ENCODE assay signal across 22 cellular contexts in genomic region chr6:54473328-54473727, GRCh38.
DNase-seq lines count a peak whose midpoint lies in the region; ATAC-seq, FAIRE-seq and TF ChIP-seq lines count a peak whose summit lies in the region.
"Had no signal": no experiment of that assay in that cellular context is flagged by ENCODE, and none has a peak within 500 bp of the region (broad histone marks: within the 10 kb centered on the region; RNA-seq: fewer than 3 reads in every experiment).

No MANE protein-coding gene starts in this region.

- TF ChIP-seq POLR2A in breast epithelium (IDR thresholded peaks at IDR 0.05) (no peak), H1 (IDR thresholded peaks at IDR 0.05; ENCODE audit: control extremely low read depth in 1 of 2, low read depth in 2 of 2, low read length in 2 of 2) (no peak)

- no peaks in the 10 kb centered on the region for H4K20me1 ChIP-seq in mammary epithelial cell (ENCODE audit: insufficient read depth, low read length)
- H4K20me1 ChIP-seq in H1 (replicated peaks in 1 of 2; ENCODE audit: control insufficient read depth in 1 of 2, insufficient read depth in 2 of 2, low read length in 2 of 2), result no peaks in the 10 kb centered on the region

- no peak overlapping the region for H4K8ac ChIP-seq in H1 (ENCODE audit: extremely low read depth, insufficient read depth, low read length)
- no peak overlapping the region for H4K8ac ChIP-seq in mesendoderm (ENCODE audit: low read depth, low read length)

- no peak overlapping the region for H3K27ac Mint-ChIP-seq in activated CD4-positive, alpha-beta memory T cell treated with anti-CD3 and anti-CD28 coated beads, Interleukin-2, amount 10 ng/mL, durations not matched to agents 7 days and 5 days
- H3K27ac Mint-ChIP-seq: B cell had no signal

- H2BK5ac ChIP-seq in H1 (ENCODE audit: low read depth, low read length), result no peak overlapping the region
- H2BK5ac ChIP-seq in mesendoderm (ENCODE audit: low read length), result no peak overlapping the region

- H3K9me3 ChIP-seq in mammary epithelial cell (replicated peaks; ENCODE audit: insufficient read depth, low read length) (no peaks in the 10 kb centered on the region), breast epithelium (no peaks in the 10 kb centered on the region), H1 (ENCODE audit: insufficient read depth in 2 of 2, low read depth in 1 of 2, low read length in 1 of 2) (no peaks in the 10 kb centered on the region)
- H3K9me3 ChIP-seq: MG63 had no signal

- no peak for ATAC-seq in GM21447 (IDR thresholded peaks at IDR 0.05; ENCODE audit: unreplicated experiment)

- no peak overlapping the region for H4K5ac ChIP-seq in H1 (ENCODE audit: insufficient read length, low read depth, low read length)
- H4K5ac ChIP-seq in mesendoderm (ENCODE audit: low read length), result no peak overlapping the region

- TF ChIP-seq RAD21 in H1 (IDR thresholded peaks at IDR 0.05 in 1 of 2, conservative IDR thresholded peaks at IDR 0.05 in 1 of 2; ENCODE audit: low read depth in 2 of 2, low read length in 2 of 2), result no peak

- 76% methylated on average over 3 of the region's 4 CpGs for WGBS in mammary epithelial cell (ENCODE audit: low coverage, missing lambda C conversion rate)
- WGBS in H1 (ENCODE audit: extremely low coverage in 1 of 2, insufficient coverage in 1 of 2, insufficient read length in 1 of 2, insufficient replicate concordance in 2 of 2, low coverage in 1 of 2, low lambda C conversion rate in 2 of 2, missing lambda C conversion rate in 1 of 2), 2 experiments, result 93% methylated on average over 4 of the region's 4 CpGs; no CpG with 5 or more reads in 1 of the 2 experiments
- WGBS in mesendoderm (ENCODE audit: extremely low coverage, insufficient coverage, low lambda C conversion rate), result no CpG with 5 or more reads among the region's 4 CpGs

- intact Hi-C loops in mammary epithelial cell (cut with micrococcal nuclease), result no loop called here
- intact Hi-C loops in breast epithelium (cut with DNase I; ENCODE audit: low total_unique reads), result no loop called here

- H3K14ac ChIP-seq in H1 (ENCODE audit: insufficient read length), result no peak overlapping the region

- H3K27ac ChIP-seq in mammary epithelial cell (ENCODE audit: insufficient read depth, low read depth, low read length), result no peak overlapping the region
- no peak overlapping the region for H3K27ac ChIP-seq in breast epithelium
- H3K27ac ChIP-seq in H1 (ENCODE audit: low read depth, low read length), result no peak overlapping the region
- no peak overlapping the region for H3K27ac ChIP-seq in mesendoderm (ENCODE audit: low read depth, low read length)
- H3K27ac ChIP-seq: 22Rv1 had no signal

- no peak overlapping the region for H2AK5ac ChIP-seq in H1 (ENCODE audit: low read depth, low read length)
- H2AK5ac ChIP-seq in mesendoderm (ENCODE audit: low read length), result no peak overlapping the region

- peak overlapping the region; percentile 14 for H3K4me2 ChIP-seq in mammary epithelial cell (ENCODE audit: insufficient read depth, low read depth, low read length)
- H3K4me2 ChIP-seq in H1 (ENCODE audit: insufficient read depth in 1 of 2, low read depth in 2 of 2, low read length in 2 of 2), result no peak overlapping the region
- no peak overlapping the region for H3K4me2 ChIP-seq in mesendoderm (ENCODE audit: low read length)

- H3K9ac ChIP-seq in mammary epithelial cell (ENCODE audit: insufficient read depth, low read length), result no peak overlapping the region
- no peak overlapping the region for H3K9ac ChIP-seq in H1 (replicated peaks in 1 of 4; ENCODE audit: extremely low read depth in 1 of 4, low read depth in 3 of 4, low read length in 3 of 4)
- H3K9ac ChIP-seq in mesendoderm (ENCODE audit: low read length), result no peak overlapping the region

- H3K4ac ChIP-seq in H1 (replicated peaks; ENCODE audit: insufficient read length, low read depth, low read length) (no peak overlapping the region), mesendoderm (ENCODE audit: low read depth, low read length) (no peak overlapping the region)

- H3K56ac ChIP-seq in H1 (replicated peaks; ENCODE audit: insufficient read length, low read depth, low read length) (no peak overlapping the region), mesendoderm (ENCODE audit: low read length) (no peak overlapping the region)

- H3K79me2 ChIP-seq in mammary epithelial cell (ENCODE audit: insufficient read depth, low read length) (no peaks in the 10 kb centered on the region), H1 (ENCODE audit: control insufficient read depth in 1 of 2, insufficient read depth in 2 of 2, low read length in 2 of 2) (no peaks in the 10 kb centered on the region), mesendoderm (ENCODE audit: control insufficient read depth, insufficient read depth, low read length) (no peaks in the 10 kb centered on the region)

- TF ChIP-seq EP300 in H1 (IDR thresholded peaks at IDR 0.05; ENCODE audit: borderline replicate concordance in 1 of 2, low read depth in 2 of 2, low read length in 2 of 2), result no peak

- H4K91ac ChIP-seq in H1 (replicated peaks; ENCODE audit: insufficient read length, low read length), result no peak overlapping the region

- no peak overlapping the region for H2BK15ac ChIP-seq in H1 (ENCODE audit: low read length)
- no peak overlapping the region for H2BK15ac ChIP-seq in mesendoderm (replicated peaks; ENCODE audit: low read depth)

- no peak overlapping the region for H2BK12ac ChIP-seq in H1 (ENCODE audit: low read depth, low read length)

- H2BK20ac ChIP-seq in H1 (ENCODE audit: low read length), result no peak overlapping the region

- H3K27me3 ChIP-seq in mammary epithelial cell (ENCODE audit: insufficient read depth, low read length) (no peaks in the 10 kb centered on the region), breast epithelium (no peaks in the 10 kb centered on the region), H1 (replicated peaks in 1 of 4; ENCODE audit: control insufficient read depth in 3 of 4, extremely low read depth in 1 of 4, insufficient read depth in 3 of 4, low read length in 3 of 4) (no peaks in the 10 kb centered on the region), mesendoderm (ENCODE audit: insufficient read depth, low read length, poor library complexity) (no peaks in the 10 kb centered on the region)
- H3K27me3 ChIP-seq: MG63 had no signal

- H3K9me3 Mint-ChIP-seq in activated CD4-positive, alpha-beta memory T cell treated with anti-CD3 and anti-CD28 coated beads, Interleukin-2, amount 10 ng/mL, durations not matched to agents 7 days and 5 days, result peaks cover 2% of the 10 kb centered on the region

- H3K4me3 ChIP-seq in mammary epithelial cell (replicated peaks in 1 of 3; ENCODE audit: insufficient read depth in 1 of 3, low read depth in 2 of 3, low read length in 3 of 3), result no peak overlapping the region
- H3K4me3 ChIP-seq in breast epithelium, result no peak overlapping the region
- no peak overlapping the region for H3K4me3 ChIP-seq in H1 (ENCODE audit: extremely low read depth in 1 of 4, insufficient read depth in 2 of 4, low read depth in 3 of 4, low read length in 4 of 4)
- no peak overlapping the region for H3K4me3 ChIP-seq in mesendoderm (ENCODE audit: low read length)
- H3K4me3 ChIP-seq: MG63 had no signal

- no peak for FAIRE-seq in H1 (lab: Jason Lieb, UNC)
- FAIRE-seq: GM12891, HTR-8/SVneo had no signal

- no peak overlapping the region for H3K23ac ChIP-seq in H1 (ENCODE audit: insufficient read length)
- H3K23ac ChIP-seq in mesendoderm (ENCODE audit: low read length), result no peak overlapping the region

- H3K4me1 ChIP-seq in mammary epithelial cell (ENCODE audit: insufficient read depth, low read length), result no peaks in the 10 kb centered on the region
- no peaks in the 10 kb centered on the region for H3K4me1 ChIP-seq in breast epithelium
- H3K4me1 ChIP-seq in H1 (replicated peaks in 1 of 4; ENCODE audit: control insufficient read depth in 3 of 4, insufficient read depth in 4 of 4, low read length in 3 of 4), result peaks cover 0 to 6% (median 0%) of the 10 kb centered on the region in 4 experiments; a peak in 1 of 7 replicates
- H3K4me1 ChIP-seq in mesendoderm (ENCODE audit: control insufficient read depth, low read depth, low read length), result no peaks in the 10 kb centered on the region

- in situ Hi-C loops in mammary epithelial cell (cut with MboI; ENCODE audit: low sequenced_read_pairs in 2 of 2), result no loop called here

- no peaks in the 10 kb centered on the region for H3K23me2 ChIP-seq in H1 (ENCODE audit: low read depth, low read length)

- H3K18ac ChIP-seq in H1 (ENCODE audit: extremely low read depth, low read length) (no peak overlapping the region), mesendoderm (ENCODE audit: low read length) (no peak overlapping the region)

- no peaks in the 10 kb centered on the region for H3K36me3 ChIP-seq in mammary epithelial cell (ENCODE audit: insufficient read depth, low read length)
- no peaks in the 10 kb centered on the region for H3K36me3 ChIP-seq in breast epithelium
- no peaks in the 10 kb centered on the region for H3K36me3 ChIP-seq in H1 (ENCODE audit: control insufficient read depth in 2 of 4, insufficient read depth in 4 of 4, low read length in 3 of 4)
- H3K36me3 ChIP-seq in mesendoderm (ENCODE audit: control insufficient read depth, insufficient read depth, low read length), result no peaks in the 10 kb centered on the region
- H3K36me3 ChIP-seq: MG63 had no signal

- TF ChIP-seq CTCF in mammary epithelial cell (conservative IDR thresholded peaks at IDR 0.05 in 1 of 2, IDR thresholded peaks at IDR 0.05 in 1 of 2; ENCODE audit: extremely low read depth in 1 of 2, insufficient read depth in 1 of 2, low read depth in 1 of 2, low read length in 2 of 2) (no peak), breast epithelium (IDR thresholded peaks at IDR 0.05) (no peak), H1 (IDR thresholded peaks at IDR 0.05; ENCODE audit: control extremely low read depth in 1 of 3, insufficient read depth in 1 of 3, low read depth in 1 of 3, low read length in 3 of 3) (no peak)

- dilution Hi-C loops in mammary epithelial cell (cut with HindIII; ENCODE audit: low sequenced_read_pairs), result no loop called here

- no peaks in the 10 kb centered on the region for H3K79me1 ChIP-seq in H1 (ENCODE audit: low read depth, low read length)
- no peaks in the 10 kb centered on the region for H3K79me1 ChIP-seq in mesendoderm (ENCODE audit: low read length)

- no peak overlapping the region for H2BK120ac ChIP-seq in H1 (replicated peaks; ENCODE audit: low read depth, low read length)
- no peak overlapping the region for H2BK120ac ChIP-seq in mesendoderm (ENCODE audit: low read depth, low read length)

- H2AFZ ChIP-seq in mammary epithelial cell (ENCODE audit: low read depth, low read length), result peak overlapping the region; percentile 59
- 0 out of 2 replicates have a peak overlapping the region, but pooled peaks have one; percentile 65 for H2AFZ ChIP-seq in H1 (ENCODE audit: low read length)

- no peaks in the 10 kb centered on the region for H3K36me3 Mint-ChIP-seq in activated CD4-positive, alpha-beta memory T cell treated with anti-CD3 and anti-CD28 coated beads, Interleukin-2, amount 10 ng/mL, durations not matched to agents 7 days and 5 days (ENCODE audit: low read depth)

- BruUV-seq in mammary epithelial cell (replicated peaks; lab: Mats Ljungman, UMichigan), result no TSS peak

- no peaks in the 10 kb centered on the region for H3K4me1 Mint-ChIP-seq in activated CD4-positive, alpha-beta memory T cell treated with anti-CD3 and anti-CD28 coated beads, Interleukin-2, amount 10 ng/mL, durations not matched to agents 7 days and 5 days
- H3K4me1 Mint-ChIP-seq: B cell had no signal

- H3K27me3 Mint-ChIP-seq in activated CD4-positive, alpha-beta memory T cell treated with anti-CD3 and anti-CD28 coated beads, Interleukin-2, amount 10 ng/mL, durations not matched to agents 7 days and 5 days, result no peaks in the 10 kb centered on the region
- H3K27me3 Mint-ChIP-seq: B cell had no signal

- no peak overlapping the region for H3K4me3 Mint-ChIP-seq in activated CD4-positive, alpha-beta memory T cell treated with anti-CD3 and anti-CD28 coated beads, Interleukin-2, amount 10 ng/mL, durations not matched to agents 7 days and 5 days
- H3K4me3 Mint-ChIP-seq: B cell had no signal

- CTCF ChIA-PET in mammary epithelial cell (lab: Charles Lee; ENCODE audit: low non-redundant PET) (interaction anchor here (0.7 kb wide), 1 partner anchor 179 kb away, joined by 3 read pairs; no protein-coding TSS in a partner anchor), H1 (lab: Charles Lee; ENCODE audit: partially characterized antibody) (no interaction called here)
- CTCF ChIA-PET in activated CD4-positive, alpha-beta memory T cell treated with anti-CD3 and anti-CD28 coated beads, Interleukin-2, amount 10 ng/mL, durations not matched to agents 7 days and 5 days (lab: Charles Lee), result no interaction called here

- POLR2A ChIA-PET in H1 (lab: Charles Lee; ENCODE audit: partially characterized antibody), result no interaction called here
- POLR2A ChIA-PET in activated CD4-positive, alpha-beta memory T cell treated with anti-CD3 and anti-CD28 coated beads, Interleukin-2, amount 10 ng/mL, durations not matched to agents 7 days and 5 days (lab: Charles Lee), result no interaction called here

- peak; percentile 26 for DNase-seq in mammary epithelial cell
- DNase-seq in breast epithelium (ENCODE audit: low spot score in 2 of 2), result no peak
- DNase-seq in H1 (ENCODE audit: low read depth in 1 of 2, low spot score in 2 of 2), result no peak
- DNase-seq in mesendoderm, result peak; percentile 11
- no peak for DNase-seq in activated CD4-positive, alpha-beta memory T cell treated with anti-CD3 and anti-CD28 coated beads, Interleukin-2, amount 10 ng/mL, durations not matched to agents 7 days and 5 days
- no peak for DNase-seq in superior temporal gyrus (ENCODE audit: extremely low spot score)
- no peak for DNase-seq in activated CD4-positive, CD25-positive, alpha-beta regulatory T cell (lab: John Stamatoyannopoulos, UW)
- DNase-seq: H7, IMR-90, Kasumi-1, MG63, NCI-H1048, NCI-H1436 treated with DMSO at 0.1 percent for 48 hours, NCI-H2029, NCI-H345, NCI-H524 treated with DMSO at 0.1 percent for 48 hours, SW 1271 had no signal

Comparison
In these comparisons a context has a peak if more than half of its experiments do, and no peak if none do; other contexts are left out.
1. DNase-seq: peak in mammary epithelial cell (single experiment) and mesendoderm (single experiment); none in breast epithelium (0 of 2), H1 (0 of 2), activated CD4-positive, alpha-beta memory T cell treated with anti-CD3 and anti-CD28 coated beads, Interleukin-2, amount 10 ng/mL, durations not matched to agents 7 days and 5 days (single experiment), superior temporal gyrus (single experiment) and activated CD4-positive, CD25-positive, alpha-beta regulatory T cell (0 of 4).